ENCODE assay signal across 8 cellular contexts in genomic region chr15:38440353-38441129, GRCh38. TPM values are rescaled to one million over a fixed set of nuclear protein-coding genes. Genes with fewer than 3 reads are reported as not detected.
DNase-seq lines count a peak whose midpoint lies in the region; ATAC-seq and TF ChIP-seq lines count a peak whose summit lies in the region.

No MANE protein-coding gene starts in this region.

- H3K14ac ChIP-seq in IMR-90 (replicated peaks; ENCODE audit: low read depth, low read length), result no peak overlapping the region

- H3K4me3 ChIP-seq in IMR-90 (ENCODE audit: insufficient read depth, low read depth, low read length) (no peak overlapping the region), OCI-LY7 (ENCODE audit: low read depth, low read length, poor library complexity, severe bottlenecking) (no peak overlapping the region), gastroesophageal sphincter (no peak overlapping the region), ovary (no peak overlapping the region)

- no peak overlapping the region for H3K4ac ChIP-seq in IMR-90 (ENCODE audit: low read depth, low read length)

- H2AK9ac ChIP-seq in IMR-90 (replicated peaks; ENCODE audit: low read depth, low read length, poor library complexity), result no peak overlapping the region

- POLR2A ChIA-PET in IMR-90 (lab: Charles Lee; ENCODE audit: unreplicated experiment) (no interaction called here), OCI-LY7 (lab: Charles Lee) (interaction anchor here (0.6 to 1.3 kb wide), 5 partner anchors 24 to 264 kb away, joined by 3 to 6 read pairs (median 4); no protein-coding TSS in a partner anchor)

- ATAC-seq in GM21515 (IDR thresholded peaks at IDR 0.05; ENCODE audit: unreplicated experiment), result peak; percentile 71
- peak; percentile 96 for ATAC-seq in IMR-90 (ENCODE audit: low read depth)
- peak; percentile 66 for ATAC-seq in gastroesophageal sphincter
- ATAC-seq in GM21367 (IDR thresholded peaks at IDR 0.05; ENCODE audit: unreplicated experiment), result no peak

- H2AFZ ChIP-seq in IMR-90 (replicated peaks; ENCODE audit: low read length, poor library complexity) (peak overlapping the region; percentile 59), OCI-LY7 (ENCODE audit: low read length) (peak overlapping the region; percentile 30; the same call in 1 of the 2 replicates)

- in situ Hi-C loops in IMR-90 (cut with MboI; ENCODE audit: low sequenced_read_pairs), result loop anchor here (25.0 kb wide), 1 partner anchor 247 kb away; no protein-coding TSS in a partner anchor

- H3K9ac ChIP-seq in IMR-90 (ENCODE audit: low read depth, low read length), result no peak overlapping the region

- TF ChIP-seq CTCF in IMR-90 (conservative IDR thresholded peaks at IDR 0.05; ENCODE audit: low read depth, low read length) (peak; percentile 89), OCI-LY7 (conservative IDR thresholded peaks at IDR 0.05; ENCODE audit: low read length) (peak; percentile 98), gastroesophageal sphincter (IDR thresholded peaks at IDR 0.05) (peak; percentile 79 to 93 (median 86)), ovary (IDR thresholded peaks at IDR 0.05) (peak; percentile 50 to 74 (median 61))

- peak; percentile 88 for TF ChIP-seq RAD21 in IMR-90 (IDR thresholded peaks at IDR 0.05; ENCODE audit: low read length)

- no peak overlapping the region for H2BK20ac ChIP-seq in IMR-90 (ENCODE audit: low read depth, low read length)

- H3K9me2 ChIP-seq in OCI-LY7 (ENCODE audit: insufficient read depth, low read length), result no peaks in the 10 kb centered on the region

- no peaks in the 10 kb centered on the region for H3K36me3 ChIP-seq in IMR-90 (ENCODE audit: control insufficient read depth, insufficient read depth, low read length)
- H3K36me3 ChIP-seq in OCI-LY7 (ENCODE audit: insufficient read depth, low read length), result no peaks in the 10 kb centered on the region
- no peaks in the 10 kb centered on the region for H3K36me3 ChIP-seq in gastroesophageal sphincter
- H3K36me3 ChIP-seq in ovary, result no peaks in the 10 kb centered on the region

- peaks cover 25% of the 10 kb centered on the region for H3K27me3 ChIP-seq in IMR-90 (ENCODE audit: control insufficient read depth, insufficient read depth, low read length)
- H3K27me3 ChIP-seq in gastroesophageal sphincter, result peaks cover 21% of the 10 kb centered on the region
- no peaks in the 10 kb centered on the region for H3K27me3 ChIP-seq in ovary

- no peak overlapping the region for H3K27ac ChIP-seq in IMR-90 (ENCODE audit: insufficient read depth, low read length)
- H3K27ac ChIP-seq in OCI-LY7 (ENCODE audit: low read depth, low read length, poor library complexity, severe bottlenecking), result no peak overlapping the region
- no peak overlapping the region for H3K27ac ChIP-seq in gastroesophageal sphincter
- H3K27ac ChIP-seq in ovary, result no peak overlapping the region

- dilution Hi-C loops in IMR-90 (cut with HindIII; ENCODE audit: low sequenced_read_pairs, unreplicated experiment), result no loop called here

- no peaks in the 10 kb centered on the region for H3K79me2 ChIP-seq in OCI-LY7 (ENCODE audit: insufficient read depth, low read depth, low read length)

- H2AK5ac ChIP-seq in IMR-90 (ENCODE audit: low read depth, low read length), result no peak overlapping the region

- intact Hi-C loops in IMR-90 (cut with micrococcal nuclease) (loop anchor here (1.0 kb wide), 2 partner anchors 105 to 243 kb away; no protein-coding TSS in a partner anchor), OCI-LY7 (cut with micrococcal nuclease; ENCODE audit: unreplicated experiment) (loop anchor here (1.0 to 2.0 kb wide), 3 partner anchors 124 to 259 kb away; partner anchors contain the start of gene RASGRP1), ovary (cut with DNase I) (loop anchor here in 2 of 4 donors (10.0 kb wide), 1 partner anchor 244 kb away; no protein-coding TSS in a partner anchor)

- H3K56ac ChIP-seq in IMR-90 (ENCODE audit: extremely low read depth, insufficient read depth, low read length), result no peak overlapping the region

- H3K18ac ChIP-seq in IMR-90 (ENCODE audit: low read depth, low read length), result no peak overlapping the region

- H3K9me3 ChIP-seq in IMR-90 (ENCODE audit: control insufficient read depth, insufficient read depth, low read length), result peaks cover 4% of the 10 kb centered on the region; the same call in 1 of the 2 replicates
- H3K9me3 ChIP-seq in OCI-LY7 (ENCODE audit: low read length), result no peaks in the 10 kb centered on the region
- no peaks in the 10 kb centered on the region for H3K9me3 ChIP-seq in gastroesophageal sphincter
- no peaks in the 10 kb centered on the region for H3K9me3 ChIP-seq in ovary

- H3K4me2 ChIP-seq in IMR-90 (ENCODE audit: low read depth, low read length), result peak overlapping the region; percentile 66; the same call in 1 of the 2 replicates
- peak overlapping the region; percentile 5; the same call in 1 of the 2 replicates for H3K4me2 ChIP-seq in OCI-LY7 (ENCODE audit: low read length)

- no TSS peak for BruUV-seq in IMR-90 (replicated peaks; lab: Mats Ljungman, UMichigan)
- no TSS peak for BruUV-seq in OCI-LY7 (replicated peaks; lab: Mats Ljungman, UMichigan)

- CTCF ChIA-PET in IMR-90 (lab: Yijun Ruan, JAX) (interaction anchor here (0.6 to 2.6 kb wide), 23 partner anchors 8 to 259 kb away, joined by 3 to 25 read pairs (median 4); partner anchors contain the start of gene SPRED1), OCI-LY7 (lab: Charles Lee; ENCODE audit: unreplicated experiment) (interaction anchor here (0.6 to 2.3 kb wide), 14 partner anchors 13 to 450 kb away, joined by 3 to 26 read pairs (median 4); partner anchors contain the start of gene FAM98B)

- no peaks in the 10 kb centered on the region for H4K20me1 ChIP-seq in IMR-90 (ENCODE audit: insufficient read depth, low read length)
- H4K20me1 ChIP-seq in OCI-LY7 (ENCODE audit: insufficient read depth, low read length), result no peaks in the 10 kb centered on the region

- no peaks in the 10 kb centered on the region for H3K9me1 ChIP-seq in IMR-90 (ENCODE audit: insufficient read depth, low read length)

- H3K4me1 ChIP-seq in IMR-90 (ENCODE audit: control insufficient read depth, insufficient read depth, low read length) (no peaks in the 10 kb centered on the region), OCI-LY7 (ENCODE audit: insufficient read depth, low read length, poor library complexity, severe bottlenecking) (peaks cover 3% of the 10 kb centered on the region), gastroesophageal sphincter (peaks cover 0 to 6% (median 2%) of the 10 kb centered on the region in 3 donors), ovary (ENCODE audit: insufficient read depth) (no peaks in the 10 kb centered on the region)

- H2BK15ac ChIP-seq in IMR-90 (ENCODE audit: low read depth, low read length), result no peak overlapping the region

- TF ChIP-seq POLR2A in IMR-90 (IDR thresholded peaks at IDR 0.05; ENCODE audit: low read depth, low read length) (no peak), gastroesophageal sphincter (IDR thresholded peaks at IDR 0.05) (no peak), ovary (IDR thresholded peaks at IDR 0.05) (no peak)

- H4K91ac ChIP-seq in IMR-90 (ENCODE audit: insufficient read depth, low read depth, low read length), result no peak overlapping the region

- WGBS in IMR-90 (ENCODE audit: extremely low coverage in 2 of 2, insufficient read length in 1 of 2), 2 experiments, result 17% methylated on average over 2 of the region's 9 CpGs; no CpG with 5 or more reads in 1 of the 2 experiments
- 0 to 15% methylated on average over 3 to 7 of the region's 9 CpGs for WGBS in gastroesophageal sphincter (ENCODE audit: low coverage in 1 of 2), 2 donors
- 22 to 36% (median 32%) methylated on average over 9 of the region's 9 CpGs for WGBS in ovary, 3 donors

- H4K5ac ChIP-seq in IMR-90 (ENCODE audit: low read depth, low read length), result no peak overlapping the region

- no peaks in the 10 kb centered on the region for H3K79me1 ChIP-seq in IMR-90 (ENCODE audit: low read depth in 1 of 2, low read length in 2 of 2)

- no peak overlapping the region for H2BK5ac ChIP-seq in IMR-90 (ENCODE audit: low read depth, low read length, poor library complexity, severe bottlenecking)

- TF ChIP-seq EP300 in gastroesophageal sphincter (IDR thresholded peaks at IDR 0.05), result no peak
- no peak for TF ChIP-seq EP300 in ovary (IDR thresholded peaks at IDR 0.05)

- H2BK120ac ChIP-seq in IMR-90 (ENCODE audit: low read depth, low read length), result no peak overlapping the region

- DNase-seq in DMS53 (lab: John Stamatoyannopoulos, UW) (peak; percentile 96), IMR-90 (peak; percentile 62), OCI-LY7 (ENCODE audit: low spot score) (peak; percentile 70), ovary (peak in 2 of 5 donors; percentile 24 to 34)
- peak; percentile 28 to 52 for DNase-seq in activated T-cell treated with anti-CD3 and anti-CD28 coated beads, Interleukin-2, amount 50 U/mL, for 48 hours

- H3K23ac ChIP-seq in IMR-90 (ENCODE audit: low read depth, low read length), result no peak overlapping the region

- no peak overlapping the region for H4K8ac ChIP-seq in IMR-90 (ENCODE audit: low read depth in 2 of 2, low read length in 2 of 2)

TF ChIP-seq in IMR-90, 13 proteins besides CTCF, POLR2A, EP300 and RAD21 (continues in another document):
- TF ChIP-seq RCOR1 (IDR thresholded peaks at IDR 0.05; ENCODE audit: insufficient replicate concordance, low read length) (no peak), ELK1 (IDR thresholded peaks at IDR 0.05; ENCODE audit: borderline replicate concordance, low read depth, low read length) (no peak), USF2 (IDR thresholded peaks at IDR 0.05; ENCODE audit: low read depth, low read length) (no peak)

RNA-seq across cellular contexts. Expression of gene FAM98B, which starts 13.4 kb away (rescaled TPM):
- total RNA-seq in IMR-90 (2012; rRNA removed) (2.7 and 7.2 TPM in 2 replicates), OCI-LY7 (2022) (29.1 and 39.1 TPM in 2 replicates), gastroesophageal sphincter (10 to 100 TPM; 10.6 to 15.6 (median 11.9) TPM), ovary (10 to 100 TPM in 6 of 7 donors, 1 to 10 TPM in 1; 9.4 to 31.0 (median 19.8) TPM)
- polyA plus RNA-seq in IMR-90 (2012; rRNA removed) (7.9 and 12.2 TPM in 2 replicates), ovary (10 to 100 TPM; 11.8 to 35.3 TPM)
- polyA plus RNA-seq in IMR-90 (2012; cell fraction: cytosol; rRNA removed), result 1.0 and 1.5 TPM in 2 replicates
- 0.23 and 2.2 TPM in 2 replicates for polyA plus RNA-seq in IMR-90 (2012; cell fraction: nucleus; rRNA removed; ENCODE audit: low replicate concordance)
- 8.5 and 17.0 TPM in 2 replicates for total RNA-seq in OCI-LY7 (2014; rRNA removed; shearing (Covaris generic))
